ENCODE assay signal across 9 cellular contexts in the genomic region with DNA sequence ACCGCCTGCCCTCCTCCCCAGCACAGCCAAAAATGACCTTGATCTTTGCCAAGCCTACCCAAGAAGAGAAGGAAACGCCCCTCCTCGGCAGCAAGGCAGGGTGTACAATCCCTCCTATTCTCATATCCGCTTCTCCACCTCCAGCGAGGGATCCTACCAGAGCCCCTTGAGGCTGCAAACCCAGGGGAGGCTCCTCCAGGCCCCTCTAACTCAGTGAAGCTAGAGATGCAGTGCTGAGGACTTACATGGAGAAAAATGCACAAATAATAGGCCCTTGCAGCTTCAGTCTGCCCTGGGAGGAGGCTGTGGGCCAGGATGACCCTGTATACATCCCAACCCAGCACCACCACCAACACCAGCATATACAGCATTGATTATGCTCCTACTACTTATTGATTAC. TPM values are rescaled to one million over a fixed set of nuclear protein-coding genes. Genes with fewer than 3 reads are reported as not detected.
DNase-seq lines count a peak whose midpoint lies in the region; ATAC-seq, FAIRE-seq and TF ChIP-seq lines count a peak whose summit lies in the region.
"Had no signal": no experiment of that assay in that cellular context is flagged by ENCODE, and none has a peak within 500 bp of the region (broad histone marks: within the 10 kb centered on the region; RNA-seq: fewer than 3 reads in every experiment).

No MANE protein-coding gene starts in this region.

- intact Hi-C loops in left lung (cut with DNase I), result no loop called here

- TF ChIP-seq CTCF in left lung (IDR thresholded peaks at IDR 0.05), result no peak

- no peaks in the 10 kb centered on the region for H3K9me3 Mint-ChIP-seq in activated CD4-positive, alpha-beta T cell treated with anti-CD3 and anti-CD28 coated beads, Interleukin-2, amount 10 ng/mL, durations not matched to agents 7 days and 5 days

- H3K4me3 ChIP-seq in adipocyte (ENCODE audit: low read length) (peak overlapping the region; percentile 81), left lung (peak overlapping the region in 1 of 2 donors; percentile 44), subcutaneous abdominal adipose tissue (ENCODE audit: low read depth in 1 of 5, low read length in 5 of 5) (peak overlapping the region in 1 of 5 donors; percentile 69), small intestine (ENCODE audit: low read depth in 1 of 2, low read length in 2 of 2) (no peak overlapping the region)

- ATAC-seq in left lung (peak; percentile 28), HG02970 (IDR thresholded peaks at IDR 0.05; ENCODE audit: low FRiP score, unreplicated experiment) (no peak), GM21717 (IDR thresholded peaks at IDR 0.05; ENCODE audit: unreplicated experiment) (no peak)

- peak overlapping the region; percentile 58 for H3K4me3 Mint-ChIP-seq in activated CD4-positive, alpha-beta T cell treated with anti-CD3 and anti-CD28 coated beads, Interleukin-2, amount 10 ng/mL, durations not matched to agents 7 days and 5 days

- no peaks in the 10 kb centered on the region for H3K36me3 Mint-ChIP-seq in activated CD4-positive, alpha-beta T cell treated with anti-CD3 and anti-CD28 coated beads, Interleukin-2, amount 10 ng/mL, durations not matched to agents 7 days and 5 days (ENCODE audit: low read depth)

- H3K27me3 ChIP-seq in adipocyte (replicated peaks; ENCODE audit: control insufficient read depth, insufficient read depth, low read length) (no peaks in the 10 kb centered on the region), left lung (no peaks in the 10 kb centered on the region), subcutaneous abdominal adipose tissue (ENCODE audit: control insufficient read depth in 5 of 5, insufficient read depth in 4 of 5, low read length in 5 of 5) (no peaks in the 10 kb centered on the region), small intestine (ENCODE audit: control insufficient read depth in 2 of 2, insufficient read depth in 2 of 2, low read length in 2 of 2) (no peaks in the 10 kb centered on the region)

- no peak for FAIRE-seq in small intestine (lab: Jason Lieb, UNC)

- H3K36me3 ChIP-seq in adipocyte (ENCODE audit: control insufficient read depth, insufficient read depth, low read length, severe bottlenecking) (no peaks in the 10 kb centered on the region), left lung (no peaks in the 10 kb centered on the region), subcutaneous abdominal adipose tissue (ENCODE audit: control insufficient read depth in 5 of 5, insufficient read depth in 5 of 5, low read length in 5 of 5) (no peaks in the 10 kb centered on the region), small intestine (ENCODE audit: control insufficient read depth in 2 of 2, insufficient read depth in 2 of 2, low read length in 2 of 2) (no peaks in the 10 kb centered on the region)

- H3K4me1 ChIP-seq in adipocyte (ENCODE audit: control insufficient read depth, insufficient read depth, low read length) (no peaks in the 10 kb centered on the region), left lung (peaks cover 6 to 11% of the 10 kb centered on the region in 2 donors), subcutaneous abdominal adipose tissue (ENCODE audit: control insufficient read depth in 5 of 5, insufficient read depth in 5 of 5, low read length in 5 of 5) (peaks cover 0 to 10% (median 0%) of the 10 kb centered on the region in 5 donors), small intestine (ENCODE audit: control insufficient read depth in 2 of 2, insufficient read depth in 1 of 2, low read depth in 1 of 2, low read length in 1 of 2) (no peaks in the 10 kb centered on the region)

- no peaks in the 10 kb centered on the region for H3K27me3 Mint-ChIP-seq in activated CD4-positive, alpha-beta T cell treated with anti-CD3 and anti-CD28 coated beads, Interleukin-2, amount 10 ng/mL, durations not matched to agents 7 days and 5 days

- 66 to 67% (median 67%) methylated on average over 5 of the region's 5 CpGs for WGBS in small intestine, 3 donors

- peak overlapping the region; percentile 67 to 69 for H3K27ac ChIP-seq in left lung
- peak overlapping the region; percentile 11 for H3K27ac ChIP-seq in subcutaneous abdominal adipose tissue (ENCODE audit: low read depth, low read length)
- H3K27ac ChIP-seq in small intestine (ENCODE audit: low read depth in 1 of 2, low read length in 1 of 2), result peak overlapping the region in 1 of 2 donors; percentile 73

- no peaks in the 10 kb centered on the region for H3K9me3 ChIP-seq in adipocyte (ENCODE audit: control insufficient read depth, low read length)
- H3K9me3 ChIP-seq in left lung, result no peaks in the 10 kb centered on the region
- H3K9me3 ChIP-seq in subcutaneous abdominal adipose tissue (ENCODE audit: control insufficient read depth in 5 of 5, low read length in 5 of 5), result no peaks in the 10 kb centered on the region
- H3K9me3 ChIP-seq in small intestine (ENCODE audit: control insufficient read depth, low read depth), result no peaks in the 10 kb centered on the region

- CTCF ChIA-PET in activated CD4-positive, alpha-beta T cell treated with anti-CD3 and anti-CD28 coated beads, Interleukin-2, amount 10 ng/mL, durations not matched to agents 7 days and 5 days (lab: Charles Lee), result interaction anchor here (1.5 to 2.1 kb wide), 2 partner anchors 9 to 10 kb away, joined by 4 to 5 read pairs; no protein-coding TSS in a partner anchor

- peaks cover 23% of the 10 kb centered on the region for H3K4me1 Mint-ChIP-seq in activated CD4-positive, alpha-beta T cell treated with anti-CD3 and anti-CD28 coated beads, Interleukin-2, amount 10 ng/mL, durations not matched to agents 7 days and 5 days

- peak overlapping the region; percentile 84 for H3K27ac Mint-ChIP-seq in activated CD4-positive, alpha-beta T cell treated with anti-CD3 and anti-CD28 coated beads, Interleukin-2, amount 10 ng/mL, durations not matched to agents 7 days and 5 days

- DNase-seq in activated CD4-positive, alpha-beta T cell treated with anti-CD3 and anti-CD28 coated beads, Interleukin-2, amount 10 ng/mL, durations not matched to agents 7 days and 5 days, result no peak
- no peak for DNase-seq in activated CD4-positive, alpha-beta T cell treated with anti-CD3 and anti-CD28 coated beads for 48 hours
- no peak for DNase-seq in adipocyte (ENCODE audit: low read depth)
- DNase-seq in left lung, result no peak
- DNase-seq in small intestine, result no peak
- DNase-seq: NCI-H226 had no signal

- H3K9ac ChIP-seq in adipocyte (ENCODE audit: low read length), result peak overlapping the region; percentile 84
- H3K9ac ChIP-seq in subcutaneous abdominal adipose tissue (ENCODE audit: low read length in 5 of 5), result no peak overlapping the region

- POLR2A ChIA-PET in activated CD4-positive, alpha-beta T cell treated with anti-CD3 and anti-CD28 coated beads, Interleukin-2, amount 10 ng/mL, durations not matched to agents 7 days and 5 days (lab: Charles Lee), result no interaction called here

RNA-seq across cellular contexts. Expression of gene POMC, which starts 46.9 kb away (rescaled TPM):
- total RNA-seq in activated CD4-positive, alpha-beta T cell treated with anti-CD3 and anti-CD28 coated beads, Interleukin-2, amount 10 ng/mL, durations not matched to agents 7 days and 5 days, result 1 to 10 TPM; 4.1 to 5.0 TPM
- total RNA-seq in left lung, result 1 to 10 TPM; 1.5 to 3.7 TPM
- polyA plus RNA-seq in small intestine, result 1 to 10 TPM in 1 of 3 donors, under 1 TPM in 2; 0.67 to 2.9 (median 0.81) TPM
